In genomic region chr9:125843646-125844045, GRCh38 we compare ENCODE assay signal across 1 cellular context.
TF ChIP-seq lines count a peak whose summit lies in the region.

No MANE protein-coding gene starts in this region.

TF ChIP-seq in HEK293, 187 proteins besides CTCF, POLR2A, EP300 and RAD21 (continued from another document):
- peak; percentile 62 for TF ChIP-seq ZEB2 (tag by site-specific recombination; IDR thresholded peaks at IDR 0.05)
- no peak for TF ChIP-seq ZBTB6 (tag by site-specific recombination; IDR thresholded peaks at IDR 0.05)
- TF ChIP-seq BCL11B (tag by site-specific recombination; IDR thresholded peaks at IDR 0.05; ENCODE audit: low read depth) = no peak
- no peak for TF ChIP-seq ZNF777 (tag by site-specific recombination; IDR thresholded peaks at IDR 0.05; ENCODE audit: borderline replicate concordance)
- TF ChIP-seq PRDM1 (tag by site-specific recombination; IDR thresholded peaks at IDR 0.05) = peak; percentile 93
- no peak for TF ChIP-seq ZNF174 (tag by site-specific recombination; IDR thresholded peaks at IDR 0.05)
- TF ChIP-seq ZIC2 (tag by site-specific recombination; IDR thresholded peaks at IDR 0.05) = peak; percentile 54
- TF ChIP-seq BCL11A (tag by site-specific recombination; IDR thresholded peaks at IDR 0.05; ENCODE audit: low read depth) = peak; percentile 64; the same call in 1 of the 2 replicates
- peak; percentile 72 for TF ChIP-seq OSR2 (tag by site-specific recombination; IDR thresholded peaks at IDR 0.05)
- TF ChIP-seq ZNF16 (tag by site-specific recombination; IDR thresholded peaks at IDR 0.05; ENCODE audit: low read depth) = no peak
- TF ChIP-seq ZNF692 (tag by site-specific recombination; IDR thresholded peaks at IDR 0.05) = 0 out of 2 replicates have a peak, but pooled peaks have one; percentile 26
- TF ChIP-seq PRDM6 (tag by site-specific recombination; IDR thresholded peaks at IDR 0.05) = peak; percentile 89
- peak; percentile 64; the same call in 1 of the 2 replicates for TF ChIP-seq ZNF18 (tag by site-specific recombination; IDR thresholded peaks at IDR 0.05)
- peak; percentile 58 for TF ChIP-seq ZNF366 (tag by site-specific recombination; conservative IDR thresholded peaks at IDR 0.05)
- TF ChIP-seq ZXDB (tag by site-specific recombination; IDR thresholded peaks at IDR 0.05) = peak; percentile 67; the same call in 1 of the 2 replicates
- peak; percentile 71; the same call in 1 of the 2 replicates for TF ChIP-seq ZBTB17 (tag by site-specific recombination; IDR thresholded peaks at IDR 0.05)
- peak; percentile 52 for TF ChIP-seq SP7 (tag by site-specific recombination; IDR thresholded peaks at IDR 0.05)
